ENCODE assay signal across 35 cellular contexts in the genomic region with DNA sequence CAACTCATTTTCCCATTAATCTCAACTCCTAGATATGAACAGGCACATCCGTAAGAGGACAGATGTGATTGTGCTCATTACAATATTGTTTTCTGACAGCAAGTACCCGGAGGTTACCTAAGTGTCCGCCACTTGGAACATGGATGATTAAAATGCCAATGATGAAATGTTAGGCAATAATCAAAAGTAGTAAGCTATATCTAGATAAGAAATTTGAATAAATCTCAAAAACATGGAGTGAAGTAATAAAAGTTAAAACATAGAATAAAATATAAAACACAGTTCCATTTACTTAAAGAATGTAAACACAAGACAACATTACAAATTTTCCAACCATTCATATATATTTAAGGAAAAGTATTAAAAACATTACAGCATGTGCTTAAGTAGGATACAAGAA. TPM values are rescaled to one million over a fixed set of nuclear protein-coding genes. Genes with fewer than 3 reads are reported as not detected.
"Had no signal": no experiment of that assay in that cellular context is flagged by ENCODE, and none has a peak within 500 bp of the region (broad histone marks: within the 10 kb centered on the region; RNA-seq: fewer than 3 reads in every experiment).

No MANE protein-coding gene starts in this region.

- DNase-seq: activated effector memory CD4-positive, alpha-beta T cell treated with anti-CD3 and anti-CD28 coated beads, Interleukin-2, amount 50 U/mL, for 16 hours; activated effector memory CD4-positive, alpha-beta T cell treated with Interleukin-2 at 50 U/mL for 16 hours; activated gamma-delta T cell; activated gamma-delta T cell treated with Interleukin-2 at 50 U/mL for 16 hours; activated naive CD4-positive, alpha-beta T cell; activated naive CD4-positive, alpha-beta T cell treated with anti-CD3 and anti-CD28 coated beads for 36 hours; activated naive CD4-positive, alpha-beta T cell treated with anti-CD3 and anti-CD28 coated beads, Interleukin-2, amount 10 ng/mL, durations not matched to agents 7 days and 5 days; activated naive CD4-positive, alpha-beta T cell treated with anti-CD3 and anti-CD28 coated beads, Interleukin-2, amount 50 U/mL, for 16 hours; activated naive CD4-positive, alpha-beta T cell treated with Interleukin-2 at 50 U/mL for 16 hours; activated naive CD8-positive, alpha-beta T cell treated with anti-CD3 and anti-CD28 coated beads for 36 hours; activated naive CD8-positive, alpha-beta T cell treated with anti-CD3 and anti-CD28 coated beads, Interleukin-2, amount 10 ng/mL, durations not matched to agents 7 days and 5 days; activated naive CD8-positive, alpha-beta T cell treated with anti-CD3 and anti-CD28 coated beads, Interleukin-2, amount 50 U/mL, for 24 hours; activated T-cell treated with anti-CD3 and anti-CD28 coated beads, Interleukin-2, amount 50 U/mL, for 1 hour; activated T-cell treated with anti-CD3 and anti-CD28 coated beads, Interleukin-2, amount 50 U/mL, for 24 hours; activated T-cell treated with anti-CD3 and anti-CD28 coated beads, Interleukin-2, amount 50 U/mL, for 4 hours; activated T-cell treated with anti-CD3 and anti-CD28 coated beads, Interleukin-2, amount 50 U/mL, for 48 hours; activated T-cell treated with anti-CD3 and anti-CD28 coated beads, Interleukin-2, amount 50 U/mL, for 72 hours; adrenal gland; amniotic stem cell; amygdala; anterior cingulate cortex; aorta; body of pancreas; brain microvascular endothelial cell; caudate nucleus; central memory CD4-positive, alpha-beta T cell; cerebellar nuclear complex had no signal

- H3K4me3 ChIP-seq: adrenal gland, ascending aorta, body of pancreas, breast epithelium, cardiac muscle cell had no signal

- H3K27me3 ChIP-seq: adrenal gland, ascending aorta, body of pancreas, brain microvascular endothelial cell, breast epithelium, cardiac muscle cell had no signal

- H3K36me3 ChIP-seq: adrenal gland, ascending aorta, brain microvascular endothelial cell, breast epithelium, cardiac muscle cell had no signal

- H3K27ac ChIP-seq: adrenal gland, ascending aorta, body of pancreas, brain microvascular endothelial cell, breast epithelium, cardiac muscle cell had no signal

- H3K9me3 ChIP-seq: adrenal gland, ascending aorta, body of pancreas had no signal

- H3K4me1 ChIP-seq: adrenal gland, ascending aorta, body of pancreas, breast epithelium had no signal

- ATAC-seq: activated naive CD4-positive, alpha-beta T cell treated with anti-CD3 and anti-CD28 coated beads, Interleukin-2, amount 50 U/mL, for 72 hours; activated naive CD8-positive, alpha-beta T cell treated with anti-CD3 and anti-CD28 coated beads, Interleukin-2, amount 50 U/mL, for 24 hours; activated T-cell treated with anti-CD3 and anti-CD28 coated beads, Interleukin-2, amount 50 U/mL, for 4 hours; activated T-cell treated with anti-CD3 and anti-CD28 coated beads, Interleukin-2, amount 50 U/mL, for 72 hours; activated T-helper 17 cell treated with anti-CD3 and anti-CD28 coated beads, Interleukin-2, amount 50 U/mL, for 72 hours; body of pancreas had no signal

- FAIRE-seq: astrocyte, bronchial epithelial cell had no signal

RNA-seq across cellular contexts. Expression of a gene that starts 59.2 kb away (rescaled TPM):
- total RNA-seq: activated T-helper 17 cell treated with anti-CD3 and anti-CD28 coated beads, Interleukin-2, amount 50 U/mL, for 72 hours; ascending aorta; astrocyte; bronchial epithelial cell; cardiac muscle cell; chondrocyte had no signal
- polyA plus RNA-seq: cardiac muscle cell had no signal
